ENCODE assay signal across 18 cellular contexts in the genomic region with DNA sequence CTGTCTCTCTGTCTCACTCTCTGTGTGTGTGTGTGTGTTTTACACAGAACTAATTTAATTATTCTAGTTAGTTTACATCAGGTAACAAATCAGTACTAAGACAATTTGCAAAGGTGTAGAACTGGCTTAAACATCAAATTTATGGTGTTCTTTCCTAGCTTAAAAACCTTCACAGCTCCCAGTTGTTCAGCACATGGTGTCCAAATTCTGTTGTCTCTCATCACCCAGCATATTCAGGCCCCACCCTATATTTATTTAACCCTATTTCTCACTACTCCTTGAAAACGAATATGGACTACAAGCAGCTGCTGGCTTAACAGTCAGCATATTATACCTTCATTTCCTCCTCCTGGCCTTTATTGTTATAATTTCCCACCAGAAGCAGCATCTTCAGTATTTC. TPM values are rescaled to one million over a fixed set of nuclear protein-coding genes. Genes with fewer than 3 reads are reported as not detected.
A peak's percentile ranks its signal among the peaks of the same experiment; 100 is the strongest.
DNase-seq lines count a peak whose midpoint lies in the region; ATAC-seq, FAIRE-seq and TF ChIP-seq lines count a peak whose summit lies in the region.
"Had no signal": no experiment of that assay in that cellular context is flagged by ENCODE, and none has a peak within 500 bp of the region (broad histone marks: within the 10 kb centered on the region; RNA-seq: fewer than 3 reads in every experiment).

No MANE protein-coding gene starts in this region.

- 92% methylated on average over 1 of the region's 1 CpG for WGBS in mammary epithelial cell (ENCODE audit: low coverage, missing lambda C conversion rate)
- 94% methylated on average over 1 of the region's 1 CpG for WGBS in smooth muscle cell (ENCODE audit: low lambda C conversion rate)

- H3K4me1 Mint-ChIP-seq in stimulated activated effector memory CD8-positive, alpha-beta T cell treated with anti-CD3 and anti-CD28 coated beads, Interleukin-12 subunit alpha, Interleukin-12 subunit beta, amount 100 ng/mL, for 72 hours, result peaks cover 26% of the 10 kb centered on the region

- CTCF ChIA-PET in mammary epithelial cell (lab: Charles Lee; ENCODE audit: low non-redundant PET), result interaction anchor here (1.1 kb wide), 1 partner anchor 55 kb away, joined by 4 read pairs; no protein-coding TSS in a partner anchor

- in situ Hi-C loops in mammary epithelial cell (cut with MboI; ENCODE audit: low sequenced_read_pairs in 2 of 2), result no loop called here

- H2AFZ ChIP-seq in mammary epithelial cell (ENCODE audit: low read depth, low read length), result no peak overlapping the region
- no peak overlapping the region for H2AFZ ChIP-seq in smooth muscle cell (ENCODE audit: low read depth)

- H3K4me2 ChIP-seq in mammary epithelial cell (ENCODE audit: insufficient read depth, low read depth, low read length) (peak overlapping the region; percentile 78), smooth muscle cell (no peak overlapping the region)
- H3K4me2 ChIP-seq: BLaER1 treated with 17β-estradiol and CSF1 and Interleukin-3, amounts not matched to agents 10 nM and 100 nM had no signal

- intact Hi-C loops in mammary epithelial cell (cut with micrococcal nuclease), result loop anchor here (5.0 kb wide), 2 partner anchors 33 to 97 kb away; a partner anchor contains a TSS

- BruUV-seq in mammary epithelial cell (replicated peaks; lab: Mats Ljungman, UMichigan), result no TSS peak

- dilution Hi-C loops in mammary epithelial cell (cut with HindIII; ENCODE audit: low sequenced_read_pairs), result loop anchor here (5.0 kb wide), 1 partner anchor 33 kb away; no protein-coding TSS in a partner anchor

- TF ChIP-seq POLR2A in H54 (IDR thresholded peaks at IDR 0.05; ENCODE audit: low read depth, low read length), result no peak

- TF ChIP-seq CTCF in mammary epithelial cell (conservative IDR thresholded peaks at IDR 0.05 in 1 of 2, IDR thresholded peaks at IDR 0.05 in 1 of 2; ENCODE audit: extremely low read depth in 1 of 2, insufficient read depth in 1 of 2, low read depth in 1 of 2, low read length in 2 of 2) (no peak), foreskin keratinocyte (conservative IDR thresholded peaks at IDR 0.05) (no peak), smooth muscle cell (IDR thresholded peaks at IDR 0.05; ENCODE audit: borderline replicate concordance, insufficient read depth, poor library complexity, severe bottlenecking) (no peak)

- H3K4me3 Mint-ChIP-seq in stimulated activated effector memory CD8-positive, alpha-beta T cell treated with anti-CD3 and anti-CD28 coated beads, Interleukin-12 subunit alpha, Interleukin-12 subunit beta, amount 100 ng/mL, for 72 hours, result no peak overlapping the region

- H3K79me2 ChIP-seq in mammary epithelial cell (ENCODE audit: insufficient read depth, low read length), result peaks cover 32% of the 10 kb centered on the region
- no peaks in the 10 kb centered on the region for H3K79me2 ChIP-seq in smooth muscle cell (ENCODE audit: low read depth)

- no peaks in the 10 kb centered on the region for H3F3A ChIP-seq in smooth muscle cell (ENCODE audit: low read depth)

- peaks cover 67% of the 10 kb centered on the region for H3K4me1 ChIP-seq in mammary epithelial cell (ENCODE audit: insufficient read depth, low read length)
- peaks cover 20% of the 10 kb centered on the region for H3K4me1 ChIP-seq in foreskin keratinocyte
- H3K4me1 ChIP-seq in smooth muscle cell (ENCODE audit: low read depth), result peaks cover 10% of the 10 kb centered on the region

- H3K9me3 ChIP-seq in mammary epithelial cell (replicated peaks; ENCODE audit: insufficient read depth, low read length), result no peaks in the 10 kb centered on the region
- H3K9me3 ChIP-seq in smooth muscle cell (replicated peaks; ENCODE audit: low read depth), result no peaks in the 10 kb centered on the region
- H3K9me3 ChIP-seq: BLaER1 treated with 17β-estradiol and CSF1 and Interleukin-3, amounts not matched to agents 10 nM and 100 nM; SJCRH30 had no signal

- no peaks in the 10 kb centered on the region for H3K9me3 Mint-ChIP-seq in stimulated activated effector memory CD8-positive, alpha-beta T cell treated with anti-CD3 and anti-CD28 coated beads, Interleukin-12 subunit alpha, Interleukin-12 subunit beta, amount 100 ng/mL, for 72 hours

- DNase-seq in H54 (ENCODE audit: insufficient read length, low spot score), result no peak
- no peak for DNase-seq in mammary epithelial cell
- DNase-seq in foreskin keratinocyte, result peak in 1 of 2 donors; percentile 42
- DNase-seq in stimulated activated effector memory CD8-positive, alpha-beta T cell treated with anti-CD3 and anti-CD28 coated beads, Interleukin-12 subunit alpha, Interleukin-12 subunit beta, amount 100 ng/mL, for 72 hours (ENCODE audit: low spot score in 2 of 2), result no peak
- DNase-seq in stimulated activated CD4-positive, alpha-beta T cell treated with anti-CD3 and anti-CD28 coated beads, Interleukin-15, amount 100 ng/mL, for 24 hours, result no peak
- DNase-seq in smooth muscle cell (lab: John Stamatoyannopoulos, UW; ENCODE audit: unreplicated experiment), result no peak
- DNase-seq in T-helper 1 cell, result no peak
- DNase-seq: DMS153, EL, KBM-7, NCI-H1092, NCI-H1694, NCI-H2107, NCI-H226, NCI-H526, SJCRH30 had no signal

- H3K9ac ChIP-seq in mammary epithelial cell (ENCODE audit: insufficient read depth, low read length) (peak overlapping the region; percentile 46), smooth muscle cell (ENCODE audit: low read depth) (no peak overlapping the region)
- H3K9ac ChIP-seq: BLaER1 treated with 17β-estradiol and CSF1 and Interleukin-3, amounts not matched to agents 10 nM and 100 nM had no signal

- no peaks in the 10 kb centered on the region for H3K36me3 Mint-ChIP-seq in stimulated activated effector memory CD8-positive, alpha-beta T cell treated with anti-CD3 and anti-CD28 coated beads, Interleukin-12 subunit alpha, Interleukin-12 subunit beta, amount 100 ng/mL, for 72 hours

- ATAC-seq in foreskin keratinocyte, result no peak
- no peak for ATAC-seq in stimulated activated effector memory CD8-positive, alpha-beta T cell treated with anti-CD3 and anti-CD28 coated beads, Interleukin-12 subunit alpha, Interleukin-12 subunit beta, amount 100 ng/mL, for 72 hours

- FAIRE-seq in H54 (lab: Jason Lieb, UNC), result peak; percentile 45

- H3K4me3 ChIP-seq in mammary epithelial cell (replicated peaks in 1 of 3; ENCODE audit: insufficient read depth in 1 of 3, low read depth in 2 of 3, low read length in 3 of 3) (peak overlapping the region; percentile 51 to 69 (median 56)), smooth muscle cell (no peak overlapping the region)
- H3K4me3 ChIP-seq: BLaER1 treated with 17β-estradiol and CSF1 and Interleukin-3, amounts not matched to agents 10 nM and 100 nM; SJCRH30 had no signal

- H4K20me1 ChIP-seq in mammary epithelial cell (ENCODE audit: insufficient read depth, low read length), result no peaks in the 10 kb centered on the region
- no peaks in the 10 kb centered on the region for H4K20me1 ChIP-seq in smooth muscle cell (ENCODE audit: low read depth)
- H4K20me1 ChIP-seq: BLaER1 treated with 17β-estradiol and CSF1 and Interleukin-3, amounts not matched to agents 10 nM and 100 nM had no signal

- peak overlapping the region; percentile 46 for H3K27ac Mint-ChIP-seq in stimulated activated effector memory CD8-positive, alpha-beta T cell treated with anti-CD3 and anti-CD28 coated beads, Interleukin-12 subunit alpha, Interleukin-12 subunit beta, amount 100 ng/mL, for 72 hours

- H3K36me3 ChIP-seq in mammary epithelial cell (ENCODE audit: insufficient read depth, low read length) (peaks cover 5% of the 10 kb centered on the region), smooth muscle cell (ENCODE audit: low read depth) (no peaks in the 10 kb centered on the region)
- H3K36me3 ChIP-seq: SJCRH30 had no signal

- H3K27ac ChIP-seq in mammary epithelial cell (ENCODE audit: insufficient read depth, low read depth, low read length) (peak overlapping the region; percentile 86), foreskin keratinocyte (peak overlapping the region; percentile 76), smooth muscle cell (ENCODE audit: low read depth) (no peak overlapping the region)
- H3K27ac ChIP-seq: BLaER1 treated with 17β-estradiol and CSF1 and Interleukin-3, amounts not matched to agents 10 nM and 100 nM; HL-60; SJCRH30 had no signal

- H3K27me3 ChIP-seq in mammary epithelial cell (ENCODE audit: insufficient read depth, low read length) (no peaks in the 10 kb centered on the region), foreskin keratinocyte (no peaks in the 10 kb centered on the region), smooth muscle cell (ENCODE audit: low read depth) (no peaks in the 10 kb centered on the region)
- H3K27me3 ChIP-seq: BLaER1 treated with 17β-estradiol and CSF1 and Interleukin-3, amounts not matched to agents 10 nM and 100 nM; SJCRH30 had no signal

RNA-seq across cellular contexts. Expression of a gene that starts 1.1 kb away (rescaled TPM):
- total RNA-seq in mammary epithelial cell, result 10 to 100 TPM; 12.7 to 38.3 TPM
- 92.0 TPM for polyA plus RNA-seq in mammary epithelial cell
- polyA minus RNA-seq in mammary epithelial cell, result 68.1 TPM
- total RNA-seq in foreskin keratinocyte, result 104 and 118 TPM in 2 replicates
- 92.1 and 110 TPM in 2 replicates for polyA plus RNA-seq in foreskin keratinocyte
- total RNA-seq in smooth muscle cell, result 0.31 and 1.7 TPM in 2 replicates
- 1.7 and 3.1 TPM in 2 replicates for polyA plus RNA-seq in smooth muscle cell
